12 cellular contexts compared by ENCODE assay signal in the genomic region with DNA sequence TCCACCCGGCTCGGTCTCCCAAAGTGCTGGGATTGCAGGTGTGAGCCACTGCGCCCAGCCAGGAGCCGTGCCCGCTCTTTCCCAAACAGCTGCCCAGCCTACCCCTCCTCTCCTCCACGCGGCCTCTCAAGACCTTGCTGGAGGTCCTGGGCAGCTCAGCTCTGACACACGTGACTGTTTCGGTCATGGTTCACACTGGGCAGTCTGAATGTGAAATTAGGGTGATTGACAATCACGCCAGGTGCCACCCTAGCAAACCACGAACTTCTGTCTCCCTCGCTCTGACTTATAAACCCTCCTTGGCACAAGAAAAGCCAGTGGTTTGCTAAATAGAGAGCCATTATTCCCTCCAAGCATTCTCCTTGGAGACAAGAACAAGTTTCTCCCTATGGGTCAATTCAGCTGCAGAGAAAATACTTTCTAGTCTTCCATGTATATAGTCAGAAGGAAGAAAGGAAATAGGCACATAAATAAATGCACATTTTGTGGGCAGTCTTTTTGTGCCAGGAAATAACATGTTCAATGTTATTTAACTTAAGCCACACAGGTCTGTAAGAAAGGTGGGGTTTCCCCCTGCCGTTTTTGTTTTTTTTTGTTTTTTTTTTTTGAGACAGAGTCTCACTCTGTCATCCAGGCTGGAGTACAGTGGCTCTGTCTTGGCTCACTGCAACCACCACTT.
A peak's percentile ranks its signal among the peaks of the same experiment; 100 is the strongest.
DNase-seq lines count a peak whose midpoint lies in the region; ATAC-seq and TF ChIP-seq lines count a peak whose summit lies in the region.
"Had no signal": no experiment of that assay in that cellular context is flagged by ENCODE, and none has a peak within 500 bp of the region (broad histone marks: within the 10 kb centered on the region; RNA-seq: fewer than 3 reads in every experiment).

No MANE protein-coding gene starts in this region.

- H3K27me3 Mint-ChIP-seq in activated naive CD4-positive, alpha-beta T cell treated with anti-CD3 and anti-CD28 coated beads, Interleukin-2, amount 10 ng/mL, durations not matched to agents 7 days and 5 days, result peaks cover 66% of the 10 kb centered on the region
- peaks cover 28% of the 10 kb centered on the region for H3K27me3 Mint-ChIP-seq in central memory CD8-positive, alpha-beta T cell

- 73 to 75% methylated on average over 12 to 13 of the region's 13 CpGs for WGBS in upper lobe of left lung, 2 donors

- no peaks in the 10 kb centered on the region for H3K9me3 Mint-ChIP-seq in activated naive CD4-positive, alpha-beta T cell treated with anti-CD3 and anti-CD28 coated beads, Interleukin-2, amount 10 ng/mL, durations not matched to agents 7 days and 5 days
- H3K9me3 Mint-ChIP-seq in central memory CD8-positive, alpha-beta T cell, result no peaks in the 10 kb centered on the region

- H3K4me1 Mint-ChIP-seq in activated naive CD4-positive, alpha-beta T cell treated with anti-CD3 and anti-CD28 coated beads, Interleukin-2, amount 10 ng/mL, durations not matched to agents 7 days and 5 days, result peaks cover 45% of the 10 kb centered on the region
- H3K4me1 Mint-ChIP-seq in central memory CD8-positive, alpha-beta T cell, result peaks cover 10% of the 10 kb centered on the region

- H3K36me3 Mint-ChIP-seq in activated naive CD4-positive, alpha-beta T cell treated with anti-CD3 and anti-CD28 coated beads, Interleukin-2, amount 10 ng/mL, durations not matched to agents 7 days and 5 days, result no peaks in the 10 kb centered on the region
- H3K36me3 Mint-ChIP-seq in central memory CD8-positive, alpha-beta T cell (ENCODE audit: insufficient read depth), result no peaks in the 10 kb centered on the region

- DNase-seq in activated naive CD4-positive, alpha-beta T cell treated with anti-CD3 and anti-CD28 coated beads, Interleukin-2, amount 10 ng/mL, durations not matched to agents 7 days and 5 days, result peak; percentile 20
- DNase-seq in activated naive CD4-positive, alpha-beta T cell (lab: John Stamatoyannopoulos, UW), result no peak
- no peak for DNase-seq in central memory CD8-positive, alpha-beta T cell (ENCODE audit: low spot score in 2 of 2)
- peak in 1 of 2 donors; percentile 20 for DNase-seq in upper lobe of left lung
- no peak for DNase-seq in NCI-H1417 treated with DMSO at 0.1 percent for 48 hours (lab: John Stamatoyannopoulos, UW)
- DNase-seq: cortex of kidney, glutamatergic neuron, NCI-H82 had no signal

- H3K9me3 ChIP-seq in muscle layer of colon (ENCODE audit: low read length) (no peaks in the 10 kb centered on the region), upper lobe of left lung (no peaks in the 10 kb centered on the region)
- H3K9me3 ChIP-seq: mucosa of descending colon had no signal

- peak; percentile 19 for ATAC-seq in central memory CD8-positive, alpha-beta T cell (replicated peaks; ENCODE audit: extremely low read depth, poor library complexity, severe bottlenecking)
- ATAC-seq in upper lobe of left lung (ENCODE audit: low FRiP score in 2 of 2) (no peak), GM19397 (IDR thresholded peaks at IDR 0.05; ENCODE audit: unreplicated experiment) (no peak), GM18868 (IDR thresholded peaks at IDR 0.05; ENCODE audit: unreplicated experiment) (no peak)
- ATAC-seq: mucosa of descending colon had no signal

- no peak for TF ChIP-seq EP300 in upper lobe of left lung (IDR thresholded peaks at IDR 0.05)

- CTCF ChIA-PET in activated naive CD4-positive, alpha-beta T cell treated with anti-CD3 and anti-CD28 coated beads, Interleukin-2, amount 10 ng/mL, durations not matched to agents 7 days and 5 days (lab: Charles Lee), result no interaction called here

- H3K4me3 Mint-ChIP-seq in activated naive CD4-positive, alpha-beta T cell treated with anti-CD3 and anti-CD28 coated beads, Interleukin-2, amount 10 ng/mL, durations not matched to agents 7 days and 5 days, result no peak overlapping the region
- no peak overlapping the region for H3K4me3 Mint-ChIP-seq in central memory CD8-positive, alpha-beta T cell

- H3K36me3 ChIP-seq in muscle layer of colon (ENCODE audit: insufficient read depth, low read length), result no peaks in the 10 kb centered on the region
- H3K36me3 ChIP-seq in upper lobe of left lung, result no peaks in the 10 kb centered on the region

- TF ChIP-seq CTCF in upper lobe of left lung (IDR thresholded peaks at IDR 0.05), result no peak

- TF ChIP-seq POLR2A in upper lobe of left lung (IDR thresholded peaks at IDR 0.05), result no peak

- H3K4me1 ChIP-seq in muscle layer of colon (ENCODE audit: insufficient read depth, low read length) (peaks cover 31% of the 10 kb centered on the region), upper lobe of left lung (peaks cover 28 to 50% (median 33%) of the 10 kb centered on the region in 4 donors)

- H3K27me3 ChIP-seq in muscle layer of colon (ENCODE audit: control insufficient read depth in 1 of 2, insufficient read depth in 2 of 2, low read length in 2 of 2), result no peaks in the 10 kb centered on the region
- no peaks in the 10 kb centered on the region for H3K27me3 ChIP-seq in upper lobe of left lung

- peak overlapping the region; percentile 20 for H3K27ac ChIP-seq in muscle layer of colon (ENCODE audit: low read depth, low read length)
- peak overlapping the region; percentile 52 to 72 (median 66) for H3K27ac ChIP-seq in upper lobe of left lung

- no peak overlapping the region for H3K4me3 ChIP-seq in muscle layer of colon (ENCODE audit: low read depth in 1 of 2, low read length in 2 of 2)
- H3K4me3 ChIP-seq in upper lobe of left lung, result no peak overlapping the region
- H3K4me3 ChIP-seq: mucosa of descending colon had no signal

- peak overlapping the region; percentile 81 for H3K27ac Mint-ChIP-seq in activated naive CD4-positive, alpha-beta T cell treated with anti-CD3 and anti-CD28 coated beads, Interleukin-2, amount 10 ng/mL, durations not matched to agents 7 days and 5 days
- H3K27ac Mint-ChIP-seq in central memory CD8-positive, alpha-beta T cell (ENCODE audit: low read depth), result no peak overlapping the region

- H3K9ac ChIP-seq in muscle layer of colon (ENCODE audit: low read length), result no peak overlapping the region
